Comparison of ENCODE assay signal across 27 cellular contexts in genomic region chr11:67197606-67198005, GRCh38.
DNase-seq lines count a peak whose midpoint lies in the region; ATAC-seq, FAIRE-seq and TF ChIP-seq lines count a peak whose summit lies in the region.
"Had no signal": no experiment of that assay in that cellular context is flagged by ENCODE, and none has a peak within 500 bp of the region (broad histone marks: within the 10 kb centered on the region; RNA-seq: fewer than 3 reads in every experiment).

No MANE protein-coding gene starts in this region.

- WGBS in H9 (ENCODE audit: extremely low coverage, insufficient read length, low lambda C conversion rate), result no CpG with 5 or more reads among the region's 1 CpG
- 79% methylated on average over 1 of the region's 1 CpG; no CpG with 5 or more reads in 1 of the 2 experiments for WGBS in H1 (ENCODE audit: extremely low coverage in 1 of 2, insufficient coverage in 1 of 2, insufficient read length in 1 of 2, insufficient replicate concordance in 2 of 2, low coverage in 1 of 2, low lambda C conversion rate in 2 of 2, missing lambda C conversion rate in 1 of 2), 2 experiments

- H3K56ac ChIP-seq in H9 (ENCODE audit: insufficient read length, low read depth, low read length) (no peak overlapping the region), H1 (replicated peaks; ENCODE audit: insufficient read length, low read depth, low read length) (no peak overlapping the region)

- no peak for FAIRE-seq in H1 (lab: Jason Lieb, UNC)
- FAIRE-seq: GM12878, H54 had no signal

- H4K5ac ChIP-seq in H9 (ENCODE audit: insufficient read length, low read depth, low read length), result no peak overlapping the region
- no peak overlapping the region for H4K5ac ChIP-seq in H1 (ENCODE audit: insufficient read length, low read depth, low read length)

- H3K4me2 ChIP-seq in H9 (ENCODE audit: insufficient read depth, insufficient read length, low read length) (no peak overlapping the region), H1 (ENCODE audit: insufficient read depth in 1 of 2, low read depth in 2 of 2, low read length in 2 of 2) (peak overlapping the region; percentile 48 to 54; a peak in 3 of 4 replicates), neural progenitor cell (no peak overlapping the region)
- H3K4me2 ChIP-seq: PC-9 had no signal

- no peaks in the 10 kb centered on the region for H3K9me3 ChIP-seq in H9 (ENCODE audit: control insufficient read depth, low read depth, low read length)
- no peaks in the 10 kb centered on the region for H3K9me3 ChIP-seq in HUES48 (ENCODE audit: control insufficient read depth, insufficient read depth, low read length)
- no peaks in the 10 kb centered on the region for H3K9me3 ChIP-seq in H1 (ENCODE audit: insufficient read depth in 2 of 2, low read depth in 1 of 2, low read length in 1 of 2)
- H3K9me3 ChIP-seq in neural progenitor cell (ENCODE audit: low read depth), result no peaks in the 10 kb centered on the region
- H3K9me3 ChIP-seq: SJCRH30 had no signal

- H3K4me3 ChIP-seq in HUES48 (ENCODE audit: low read depth, low read length), result peak overlapping the region; percentile 29; the same call in 1 of the 2 replicates
- H3K4me3 ChIP-seq in H1 (ENCODE audit: extremely low read depth in 1 of 4, insufficient read depth in 2 of 4, low read depth in 3 of 4, low read length in 4 of 4), result peak overlapping the region in 1 of 4 experiments; percentile 8; a peak in 1 of 8 replicates
- no peak overlapping the region for H3K4me3 ChIP-seq in neural progenitor cell
- no peak overlapping the region for H3K4me3 ChIP-seq in foreskin fibroblast (ENCODE audit: low read depth in 1 of 2, low read length in 2 of 2)
- H3K4me3 ChIP-seq: GM12878, PC-9, SJCRH30 had no signal

- no peak overlapping the region for H2BK15ac ChIP-seq in H9 (ENCODE audit: low read depth, low read length)
- no peak overlapping the region for H2BK15ac ChIP-seq in H1 (ENCODE audit: low read length)

- TF ChIP-seq RAD21 in H1 (IDR thresholded peaks at IDR 0.05 in 1 of 2, conservative IDR thresholded peaks at IDR 0.05 in 1 of 2; ENCODE audit: low read depth in 2 of 2, low read length in 2 of 2), result no peak

- no peak overlapping the region for H3K14ac ChIP-seq in H9 (ENCODE audit: insufficient read depth, low read length)
- H3K14ac ChIP-seq in H1 (ENCODE audit: insufficient read length), result no peak overlapping the region

- H3K27ac Mint-ChIP-seq in H9 (peak overlapping the region; percentile 18 to 85 (median 81); a peak in 6 of 7 replicates), neural progenitor cell (no peak overlapping the region), CD14-positive monocyte (no peak overlapping the region)
- H3K27ac Mint-ChIP-seq: B cell had no signal

- no peak overlapping the region for H2BK120ac ChIP-seq in H9 (ENCODE audit: low read depth, low read length, poor library complexity, severe bottlenecking)
- H2BK120ac ChIP-seq in H1 (replicated peaks; ENCODE audit: low read depth, low read length), result no peak overlapping the region

- H4K8ac ChIP-seq in H9 (replicated peaks; ENCODE audit: insufficient read length, low read depth, low read length) (no peak overlapping the region), H1 (ENCODE audit: extremely low read depth, insufficient read depth, low read length) (no peak overlapping the region)

- peaks cover 5% of the 10 kb centered on the region for H3F3A ChIP-seq in neural progenitor cell (ENCODE audit: low read depth)

- H3K4ac ChIP-seq in H9 (ENCODE audit: low read depth, low read length), result no peak overlapping the region
- H3K4ac ChIP-seq in H1 (replicated peaks; ENCODE audit: insufficient read length, low read depth, low read length), result no peak overlapping the region

- no peaks in the 10 kb centered on the region for H3K27me3 Mint-ChIP-seq in H9 (ENCODE audit: low read depth)
- H3K27me3 Mint-ChIP-seq in neural progenitor cell (ENCODE audit: insufficient read depth, low read depth), result peaks cover 2% of the 10 kb centered on the region
- H3K27me3 Mint-ChIP-seq in CD14-positive monocyte (ENCODE audit: low read depth in 3 of 3), result no peaks in the 10 kb centered on the region
- H3K27me3 Mint-ChIP-seq: B cell; CD8-positive, alpha-beta memory T cell had no signal

- no peak for TF ChIP-seq EP300 in H1 (IDR thresholded peaks at IDR 0.05; ENCODE audit: borderline replicate concordance in 1 of 2, low read depth in 2 of 2, low read length in 2 of 2)

- H3K27me3 ChIP-seq in H9 (ENCODE audit: insufficient read depth, low read length) (no peaks in the 10 kb centered on the region), HUES48 (ENCODE audit: control insufficient read depth, insufficient read depth, low read length) (no peaks in the 10 kb centered on the region), H1 (replicated peaks in 1 of 4; ENCODE audit: control insufficient read depth in 3 of 4, extremely low read depth in 1 of 4, insufficient read depth in 3 of 4, low read length in 3 of 4) (no peaks in the 10 kb centered on the region), neural progenitor cell (no peaks in the 10 kb centered on the region)
- H3K27me3 ChIP-seq: SJCRH30 had no signal

- intact Hi-C loops in CD14-positive monocyte (cut with micrococcal nuclease), result no loop called here

- TF ChIP-seq CTCF in H9 (conservative IDR thresholded peaks at IDR 0.05) (no peak), H1 (IDR thresholded peaks at IDR 0.05; ENCODE audit: control extremely low read depth in 1 of 3, insufficient read depth in 1 of 3, low read depth in 1 of 3, low read length in 3 of 3) (no peak), neural progenitor cell (IDR thresholded peaks at IDR 0.05) (no peak), CD14-positive monocyte (IDR thresholded peaks at IDR 0.05) (no peak), foreskin fibroblast (IDR thresholded peaks at IDR 0.05; ENCODE audit: low read depth, low read length) (no peak)

- peaks cover 46% of the 10 kb centered on the region for H3K36me3 ChIP-seq in HUES48 (ENCODE audit: control insufficient read depth, insufficient read depth, low read length)
- peaks cover 0 to 11% (median 2%) of the 10 kb centered on the region in 4 experiments; a peak in 3 of 8 replicates for H3K36me3 ChIP-seq in H1 (ENCODE audit: control insufficient read depth in 2 of 4, insufficient read depth in 4 of 4, low read length in 3 of 4)
- H3K36me3 ChIP-seq in neural progenitor cell, result no peaks in the 10 kb centered on the region

- H2BK20ac ChIP-seq in H9 (ENCODE audit: low read depth, low read length, poor library complexity, severe bottlenecking) (no peak overlapping the region), H1 (ENCODE audit: low read length) (no peak overlapping the region)

- H3K4me1 Mint-ChIP-seq in H9 (peaks cover 19 to 23% of the 10 kb centered on the region in 2 experiments), neural progenitor cell (no peaks in the 10 kb centered on the region), CD14-positive monocyte (peaks cover 33% of the 10 kb centered on the region)

- H3K18ac ChIP-seq in H9 (ENCODE audit: insufficient read length, low read depth, low read length) (no peak overlapping the region), H1 (ENCODE audit: extremely low read depth, low read length) (no peak overlapping the region)

- H2AK5ac ChIP-seq in H9 (ENCODE audit: insufficient read length, low read length), result no peak overlapping the region
- H2AK5ac ChIP-seq in H1 (ENCODE audit: low read depth, low read length), result no peak overlapping the region

- H2AFZ ChIP-seq in H9 (ENCODE audit: low read length), result no peak overlapping the region
- H2AFZ ChIP-seq in H1 (ENCODE audit: low read length), result no peak overlapping the region
- no peak overlapping the region for H2AFZ ChIP-seq in neural progenitor cell (replicated peaks)
- H2AFZ ChIP-seq: PC-9 had no signal

- no peak for DNase-seq in H9
- no peak for DNase-seq in H1 (ENCODE audit: low read depth in 1 of 2, low spot score in 2 of 2)
- no peak for DNase-seq in neural progenitor cell (ENCODE audit: low spot score)
- no peak for DNase-seq in kidney glomerular epithelial cell (lab: John Stamatoyannopoulos, UW)
- no peak for DNase-seq in CD14-positive monocyte (ENCODE audit: low spot score)
- DNase-seq in foreskin fibroblast, result no peak
- DNase-seq: CD8-positive, alpha-beta memory T cell; DMS 273 treated with DMSO at 0.1 percent for 48 hours; DMS79; EL; GDM1; Karpas-422; MV-4-11; NCI-H1105 treated with DMSO at 0.1 percent for 48 hours; NCI-H2029; NCI-H446; NCI-H524 treated with DMSO at 0.1 percent for 48 hours; NCI-H774; PC-9; SJCRH30 had no signal

- H4K20me1 ChIP-seq in H9 (ENCODE audit: control insufficient read depth, insufficient read depth, insufficient read length), result no peaks in the 10 kb centered on the region
- H4K20me1 ChIP-seq in H1 (replicated peaks in 1 of 2; ENCODE audit: control insufficient read depth in 1 of 2, insufficient read depth in 2 of 2, low read length in 2 of 2), result peaks cover 0 to 1% of the 10 kb centered on the region in 2 experiments
- peaks cover 3% of the 10 kb centered on the region for H4K20me1 ChIP-seq in neural progenitor cell (ENCODE audit: low read depth)

- H2BK5ac ChIP-seq in H9 (ENCODE audit: insufficient read length, low read length) (no peak overlapping the region), H1 (ENCODE audit: low read depth, low read length) (no peak overlapping the region)

- no peak overlapping the region for H3K27ac ChIP-seq in H9 (ENCODE audit: insufficient read length, low read depth, low read length)
- peak overlapping the region; percentile 75 for H3K27ac ChIP-seq in HUES48 (ENCODE audit: low read depth, low read length)
- no peak overlapping the region for H3K27ac ChIP-seq in H1 (ENCODE audit: low read depth, low read length)
- peak overlapping the region; percentile 50 for H3K27ac ChIP-seq in neural progenitor cell
- H3K27ac ChIP-seq: C4-2B, PC-9, SJCRH30 had no signal

- no peak overlapping the region for H3T11ph ChIP-seq in H9 (ENCODE audit: low read length)

- peaks cover 11 to 46% (median 39%) of the 10 kb centered on the region in 3 experiments; a peak in 6 of 7 replicates for H3K36me3 Mint-ChIP-seq in H9 (ENCODE audit: insufficient read depth in 1 of 3, low read depth in 3 of 3)
- H3K36me3 Mint-ChIP-seq in neural progenitor cell, result peaks cover 18% of the 10 kb centered on the region
- peaks cover 50 to 60% of the 10 kb centered on the region in 2 donors for H3K36me3 Mint-ChIP-seq in CD14-positive monocyte

- no peak for TF ChIP-seq POLR2A in H1 (IDR thresholded peaks at IDR 0.05; ENCODE audit: control extremely low read depth in 1 of 2, low read depth in 2 of 2, low read length in 2 of 2)

- H3K23me2 ChIP-seq in H9 (ENCODE audit: insufficient read length, low read depth, low read length, poor library complexity, severe bottlenecking) (no peaks in the 10 kb centered on the region), H1 (ENCODE audit: low read depth, low read length) (no peaks in the 10 kb centered on the region)

- H3K79me2 ChIP-seq in H9 (ENCODE audit: insufficient read depth, low read length) (no peaks in the 10 kb centered on the region), H1 (ENCODE audit: control insufficient read depth in 1 of 2, insufficient read depth in 2 of 2, low read length in 2 of 2) (no peaks in the 10 kb centered on the region), neural progenitor cell (ENCODE audit: low read depth) (no peaks in the 10 kb centered on the region)

- POLR2A ChIA-PET in H1 (lab: Charles Lee; ENCODE audit: partially characterized antibody), result interaction anchor here (1.8 to 2.2 kb wide), 2 partner anchors 9 to 42 kb away, joined by 5 to 6 read pairs; no protein-coding TSS in a partner anchor

- no peaks in the 10 kb centered on the region for H3K9me3 Mint-ChIP-seq in H9
- no peaks in the 10 kb centered on the region for H3K9me3 Mint-ChIP-seq in neural progenitor cell
- H3K9me3 Mint-ChIP-seq in CD14-positive monocyte, result no peaks in the 10 kb centered on the region
- H3K9me3 Mint-ChIP-seq: CD8-positive, alpha-beta memory T cell had no signal

- no peak overlapping the region for H2BK12ac ChIP-seq in H9 (ENCODE audit: insufficient read length, low read depth, low read length)
- no peak overlapping the region for H2BK12ac ChIP-seq in H1 (ENCODE audit: low read depth, low read length)

- H3K79me1 ChIP-seq in H9 (ENCODE audit: insufficient read depth, low read depth, low read length, poor library complexity, severe bottlenecking) (no peaks in the 10 kb centered on the region), H1 (ENCODE audit: low read depth, low read length) (no peaks in the 10 kb centered on the region)

- H3K9ac ChIP-seq in H9 (ENCODE audit: extremely low read depth, insufficient read length, low read length) (no peak overlapping the region), HUES48 (ENCODE audit: low read depth, low read length) (peak overlapping the region; percentile 5; the same call in 1 of the 2 replicates), H1 (replicated peaks in 1 of 4; ENCODE audit: extremely low read depth in 1 of 4, low read depth in 3 of 4, low read length in 3 of 4) (no peak overlapping the region), neural progenitor cell (no peak overlapping the region)

- H4K91ac ChIP-seq in H9 (ENCODE audit: insufficient read length, low read depth, low read length) (no peak overlapping the region), H1 (replicated peaks; ENCODE audit: insufficient read length, low read length) (no peak overlapping the region)

- H3K4me3 Mint-ChIP-seq in H9 (peak overlapping the region in 1 of 2 experiments; percentile 12; a peak in 1 of 5 replicates), neural progenitor cell (no peak overlapping the region), CD14-positive monocyte (no peak overlapping the region)
- H3K4me3 Mint-ChIP-seq: B cell; CD8-positive, alpha-beta memory T cell had no signal

- H3K23ac ChIP-seq in H9 (ENCODE audit: insufficient read length, low read depth, low read length) (no peak overlapping the region), H1 (ENCODE audit: insufficient read length) (no peak overlapping the region)

- peaks cover 2% of the 10 kb centered on the region; the same call in 1 of the 2 replicates for H3K4me1 ChIP-seq in H9 (ENCODE audit: insufficient read depth, low read length)
- H3K4me1 ChIP-seq in HUES48 (ENCODE audit: control insufficient read depth, insufficient read depth, low read length), result peaks cover 17% of the 10 kb centered on the region
- H3K4me1 ChIP-seq in H1 (replicated peaks in 1 of 4; ENCODE audit: control insufficient read depth in 3 of 4, insufficient read depth in 4 of 4, low read length in 3 of 4), result peaks cover 0 to 8% (median 1%) of the 10 kb centered on the region in 4 experiments; a peak in 2 of 7 replicates
- H3K4me1 ChIP-seq in neural progenitor cell, result no peaks in the 10 kb centered on the region

- no peak for ATAC-seq in GM19455 (IDR thresholded peaks at IDR 0.05; ENCODE audit: unreplicated experiment)
- ATAC-seq: GM12878, Right ventricle myocardium inferior had no signal

- CTCF ChIA-PET in H1 (lab: Charles Lee; ENCODE audit: partially characterized antibody), result interaction anchor here (1.0 to 3.5 kb wide), 7 partner anchors 13 to 116 kb away, joined by 3 to 19 read pairs (median 6); no protein-coding TSS in a partner anchor

Comparison
In these comparisons a context has a peak if more than half of its experiments do, and no peak if none do; other contexts are left out.
1. H3K27ac ChIP-seq: peak in HUES48 (single experiment) and neural progenitor cell (single experiment); none in H9 (single experiment) and H1 (single experiment).
2. H3K4me2 ChIP-seq: peak in H1 (2 of 2); none in H9 (single experiment) and neural progenitor cell (single experiment).
3. H3K27ac Mint-ChIP-seq: peak in H9 (3 of 3); none in neural progenitor cell (single experiment) and CD14-positive monocyte (0 of 7).